16 cellular contexts compared by ENCODE assay signal in the genomic region with DNA sequence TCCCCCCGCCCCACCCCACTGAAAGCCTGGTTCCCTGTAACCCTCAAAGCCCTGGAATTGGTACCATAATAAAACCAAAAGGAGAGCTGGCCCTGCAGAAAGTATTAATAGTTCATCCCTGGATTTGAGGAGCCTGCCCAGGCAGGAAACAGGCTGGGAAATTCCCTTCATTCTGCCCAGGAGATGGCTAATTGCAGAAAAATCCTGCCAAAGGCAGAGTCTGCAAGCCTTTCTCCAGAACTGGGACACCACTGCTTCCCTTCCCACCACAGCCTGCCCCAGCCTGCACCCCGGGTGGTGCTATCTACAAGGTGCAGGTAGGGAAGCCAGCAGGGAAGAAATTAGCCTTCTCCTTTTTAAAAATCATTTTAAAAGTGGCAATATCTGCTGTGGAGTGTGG. TPM values are rescaled to one million over a fixed set of nuclear protein-coding genes. Genes with fewer than 3 reads are reported as not detected.
DNase-seq lines count a peak whose midpoint lies in the region; ATAC-seq, FAIRE-seq and TF ChIP-seq lines count a peak whose summit lies in the region.
"Had no signal": no experiment of that assay in that cellular context is flagged by ENCODE, and none has a peak within 500 bp of the region (broad histone marks: within the 10 kb centered on the region; RNA-seq: fewer than 3 reads in every experiment).

No MANE protein-coding gene starts in this region.

- peak; percentile 99 for FAIRE-seq in keratinocyte (lab: Jason Lieb, UNC)

- intact Hi-C loops in mammary epithelial cell (cut with micrococcal nuclease): no loop called here

- H3K4me1 ChIP-seq in mammary epithelial cell (ENCODE audit: insufficient read depth, low read length) (peaks cover 39% of the 10 kb centered on the region), keratinocyte (ENCODE audit: control insufficient read depth, extremely low read depth, insufficient read depth, low read length) (peaks cover 43% of the 10 kb centered on the region)
- H3K4me1 ChIP-seq: gastrocnemius medialis, prostate gland had no signal

- H3K4me3 ChIP-seq in mammary epithelial cell (replicated peaks in 1 of 3; ENCODE audit: insufficient read depth in 1 of 3, low read depth in 2 of 3, low read length in 3 of 3): no peak overlapping the region
- peak overlapping the region in 2 of 3 experiments; percentile 4 to 49 for H3K4me3 ChIP-seq in keratinocyte (ENCODE audit: control insufficient read depth in 2 of 3, extremely low read depth in 1 of 3, insufficient read depth in 2 of 3, low read depth in 1 of 3, low read length in 3 of 3)
- H3K4me3 ChIP-seq: gastrocnemius medialis, prostate gland had no signal

- 10% methylated on average over 2 of the region's 2 CpGs for WGBS in mammary epithelial cell (ENCODE audit: low coverage, missing lambda C conversion rate)

- H2AFZ ChIP-seq in mammary epithelial cell (ENCODE audit: low read depth, low read length): peak overlapping the region; percentile 70
- H2AFZ ChIP-seq in keratinocyte (ENCODE audit: control insufficient read depth, low read length): no peak overlapping the region

- H3K4me2 ChIP-seq in mammary epithelial cell (ENCODE audit: insufficient read depth, low read depth, low read length) (peak overlapping the region; percentile 75), keratinocyte (ENCODE audit: control insufficient read depth, extremely low read depth, insufficient read depth, low read depth, low read length) (peak overlapping the region; percentile 73)

- DNase-seq in AG08395 (ENCODE audit: low spot score): peak; percentile 59
- peak; percentile 73 for DNase-seq in M059J (ENCODE audit: low read depth)
- DNase-seq in mammary epithelial cell: peak; percentile 94
- DNase-seq in keratinocyte (ENCODE audit: low read depth, low spot score): peak; percentile 56
- DNase-seq in NCI-H1105 treated with DMSO at 0.1 percent for 48 hours (lab: John Stamatoyannopoulos, UW): no peak
- DNase-seq: activated CD4-positive, alpha-beta T cell treated with anti-CD3 and anti-CD28 coated beads for 36 hours; activated T-cell treated with anti-CD3 and anti-CD28 coated beads, Interleukin-2, amount 50 U/mL, for 48 hours; amygdala; gastrocnemius medialis; NCI-H1105; NCI-H524 treated with DMSO at 0.1 percent for 48 hours had no signal

- H4K20me1 ChIP-seq in mammary epithelial cell (ENCODE audit: insufficient read depth, low read length) (no peaks in the 10 kb centered on the region), keratinocyte (ENCODE audit: control insufficient read depth, extremely low read depth, insufficient read depth, low read length) (no peaks in the 10 kb centered on the region)

- H3K27ac ChIP-seq in mammary epithelial cell (ENCODE audit: insufficient read depth, low read depth, low read length) (peak overlapping the region; percentile 59), keratinocyte (ENCODE audit: control insufficient read depth, insufficient read depth, low read length) (peak overlapping the region; percentile 76)
- H3K27ac ChIP-seq: gastrocnemius medialis, prostate gland had no signal

- H3K9me1 ChIP-seq in keratinocyte (ENCODE audit: control insufficient read depth, extremely low read depth, insufficient read depth, low read length): no peaks in the 10 kb centered on the region

- ATAC-seq in GM18861 (IDR thresholded peaks at IDR 0.05; ENCODE audit: unreplicated experiment) (no peak), GM18498 (IDR thresholded peaks at IDR 0.05; ENCODE audit: unreplicated experiment) (no peak), GM21423 (IDR thresholded peaks at IDR 0.05; ENCODE audit: unreplicated experiment) (no peak)
- ATAC-seq: activated CD4-positive, alpha-beta T cell treated with anti-CD3 and anti-CD28 coated beads for 36 hours; gastrocnemius medialis had no signal

- dilution Hi-C loops in mammary epithelial cell (cut with HindIII; ENCODE audit: low sequenced_read_pairs) (no loop called here), keratinocyte (cut with MboI; ENCODE audit: extremely low pct_ligation_motif_present, low sequenced_read_pairs) (no loop called here)

- TF ChIP-seq CTCF in mammary epithelial cell (conservative IDR thresholded peaks at IDR 0.05 in 1 of 2, IDR thresholded peaks at IDR 0.05 in 1 of 2; ENCODE audit: extremely low read depth in 1 of 2, insufficient read depth in 1 of 2, low read depth in 1 of 2, low read length in 2 of 2): peak in 1 of 2 donors; percentile 4
- TF ChIP-seq CTCF in keratinocyte (optimal IDR thresholded peaks at IDR 0.05 in 1 of 3, IDR thresholded peaks at IDR 0.05 in 1 of 3, conservative IDR thresholded peaks at IDR 0.05 in 1 of 3; ENCODE audit: extremely low read depth in 1 of 3, insufficient read depth in 2 of 3, low read length in 3 of 3): peak in 1 of 3 experiments; percentile 7

- BruUV-seq in mammary epithelial cell (replicated peaks; lab: Mats Ljungman, UMichigan): no TSS peak

- H3K9me3 ChIP-seq in mammary epithelial cell (replicated peaks; ENCODE audit: insufficient read depth, low read length) (no peaks in the 10 kb centered on the region), keratinocyte (ENCODE audit: control insufficient read depth, low read depth, low read length) (no peaks in the 10 kb centered on the region)
- H3K9me3 ChIP-seq: gastrocnemius medialis, prostate gland had no signal

- no peaks in the 10 kb centered on the region for H3K27me3 ChIP-seq in mammary epithelial cell (ENCODE audit: insufficient read depth, low read length)
- H3K27me3 ChIP-seq in keratinocyte (ENCODE audit: control insufficient read depth, extremely low read depth, insufficient read depth, low read length): no peaks in the 10 kb centered on the region

- H3K79me2 ChIP-seq in mammary epithelial cell (ENCODE audit: insufficient read depth, low read length) (no peaks in the 10 kb centered on the region), keratinocyte (ENCODE audit: control insufficient read depth, insufficient read depth, low read length) (no peaks in the 10 kb centered on the region)

- H3K9ac ChIP-seq in mammary epithelial cell (ENCODE audit: insufficient read depth, low read length) (no peak overlapping the region), keratinocyte (ENCODE audit: control insufficient read depth, extremely low read depth, insufficient read depth, low read length) (peak overlapping the region; percentile 38)

- CTCF ChIA-PET in mammary epithelial cell (lab: Charles Lee; ENCODE audit: low non-redundant PET): no interaction called here

- in situ Hi-C loops in mammary epithelial cell (cut with MboI; ENCODE audit: low sequenced_read_pairs in 2 of 2): no loop called here

- H3K36me3 ChIP-seq in mammary epithelial cell (ENCODE audit: insufficient read depth, low read length) (no peaks in the 10 kb centered on the region), keratinocyte (ENCODE audit: control insufficient read depth in 2 of 2, extremely low read depth in 1 of 2, insufficient read depth in 2 of 2, low read length in 2 of 2) (no peaks in the 10 kb centered on the region)
- H3K36me3 ChIP-seq: gastrocnemius medialis, prostate gland had no signal

RNA-seq across cellular contexts. Expression of a gene that starts 16.2 kb away (rescaled TPM):
- not detected in 2 replicates for total RNA-seq in M059J (2014; rRNA removed; shearing (Covaris generic))
- total RNA-seq in mammary epithelial cell: not detected
- polyA plus RNA-seq in mammary epithelial cell (not detected), keratinocyte (0.08 TPM in 1 of 3 replicates, not detected in the others)
- polyA minus RNA-seq in mammary epithelial cell (not detected), keratinocyte (not detected in 3 replicates)
- not detected for polyA plus RNA-seq in keratinocyte (2011; ENCODE audit: low read depth)
- polyA plus RNA-seq in keratinocyte (2011; cell fraction: cytosol; rRNA removed): not detected in 2 replicates
- polyA plus RNA-seq in keratinocyte (2011; cell fraction: nucleus; rRNA removed): not detected in 2 replicates
- not detected in 2 replicates for polyA plus RNA-seq in keratinocyte (2012; ENCODE audit: low replicate concordance)
- polyA minus RNA-seq in keratinocyte (2011; cell fraction: cytosol; rRNA and poly(A)+ RNA removed): not detected
- polyA minus RNA-seq in keratinocyte (2011; cell fraction: nucleus; rRNA and poly(A)+ RNA removed): not detected in 2 replicates
- total RNA-seq: activated CD4-positive, alpha-beta T cell treated with anti-CD3 and anti-CD28 coated beads for 36 hours; dermis microvascular lymphatic vessel endothelial cell; gastrocnemius medialis; prostate gland had no signal

RNA-seq across cellular contexts. Expression of a gene that starts 38.0 kb away (rescaled TPM):
- total RNA-seq in M059J (2014; rRNA removed; shearing (Covaris generic)): not detected in 2 replicates
- total RNA-seq in mammary epithelial cell: not detected
- not detected for polyA plus RNA-seq in mammary epithelial cell
- polyA minus RNA-seq in mammary epithelial cell: not detected
- polyA plus RNA-seq in keratinocyte: 0.15 to 0.75 TPM (median 0.49 TPM) in 3 replicates
- polyA plus RNA-seq in keratinocyte (2011; ENCODE audit: low read depth): not detected
- 0.47 and 1.1 TPM in 2 replicates for polyA plus RNA-seq in keratinocyte (2011; cell fraction: cytosol; rRNA removed)
- polyA plus RNA-seq in keratinocyte (2011; cell fraction: nucleus; rRNA removed): 1.1 and 1.2 TPM in 2 replicates
- 0.19 and 0.30 TPM in 2 replicates for polyA plus RNA-seq in keratinocyte (2012; ENCODE audit: low replicate concordance)
- polyA minus RNA-seq in keratinocyte: not detected in 3 replicates
- not detected for polyA minus RNA-seq in keratinocyte (2011; cell fraction: cytosol; rRNA and poly(A)+ RNA removed)
- polyA minus RNA-seq in keratinocyte (2011; cell fraction: nucleus; rRNA and poly(A)+ RNA removed): not detected in 2 replicates
- total RNA-seq: activated CD4-positive, alpha-beta T cell treated with anti-CD3 and anti-CD28 coated beads for 36 hours; dermis microvascular lymphatic vessel endothelial cell; gastrocnemius medialis; prostate gland had no signal

Comparison
In these comparisons a context has a peak if more than half of its experiments do, and no peak if none do; other contexts are left out.
1. H3K4me3 ChIP-seq: peak in keratinocyte (2 of 3); none in mammary epithelial cell (0 of 3).